In the genomic region with DNA sequence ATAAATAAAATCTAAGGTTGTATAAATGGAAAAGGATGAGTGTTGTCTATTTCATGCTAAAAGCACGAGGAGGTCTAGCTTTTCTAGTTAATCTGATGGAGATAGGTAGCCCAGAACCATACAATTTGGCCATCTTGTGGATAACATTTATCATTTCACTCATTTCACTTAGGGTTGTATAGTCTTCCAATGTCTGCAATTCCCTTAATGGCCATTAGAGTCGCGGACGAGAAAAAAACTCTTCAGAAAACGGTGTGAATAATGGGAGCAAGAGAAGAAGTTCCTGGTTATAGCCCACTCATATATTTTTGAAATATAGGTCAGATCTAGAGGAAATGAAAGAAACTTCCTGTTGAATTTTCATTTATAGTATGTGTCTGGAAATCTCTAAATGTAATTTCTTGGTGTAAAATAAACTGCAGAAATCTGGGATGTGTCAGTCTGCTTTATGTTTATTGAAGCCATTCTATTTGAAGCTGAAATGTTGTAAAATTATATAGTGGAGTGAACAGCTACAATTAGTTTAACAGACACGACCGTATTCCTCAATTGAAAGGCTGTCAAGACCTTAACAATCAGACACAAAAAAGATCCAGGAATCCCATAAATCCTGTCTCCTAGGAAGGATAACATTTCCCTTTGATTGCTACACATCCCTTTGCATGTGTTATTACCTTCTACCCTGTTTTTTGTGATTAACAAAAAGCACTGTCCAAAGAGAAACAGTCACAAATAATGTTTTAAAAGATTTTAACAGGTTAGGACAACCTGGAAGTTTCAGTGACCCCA, we compare ENCODE assay signal across 11 cellular contexts. TPM values are rescaled to one million over a fixed set of nuclear protein-coding genes. Genes with fewer than 3 reads are reported as not detected.
DNase-seq lines count a peak whose midpoint lies in the region; ATAC-seq and TF ChIP-seq lines count a peak whose summit lies in the region.
"Had no signal": no experiment of that assay in that cellular context is flagged by ENCODE, and none has a peak within 500 bp of the region (broad histone marks: within the 10 kb centered on the region; RNA-seq: fewer than 3 reads in every experiment).

No MANE protein-coding gene starts in this region.

- no peak overlapping the region for H2AFZ ChIP-seq in OCI-LY7 (ENCODE audit: low read length)

- peak; percentile 72 for TF ChIP-seq CTCF in OCI-LY7 (conservative IDR thresholded peaks at IDR 0.05; ENCODE audit: low read length)
- peak; percentile 68 for TF ChIP-seq CTCF in endodermal cell (conservative IDR thresholded peaks at IDR 0.05)
- TF ChIP-seq CTCF in progenitor cell of endocrine pancreas (IDR thresholded peaks at IDR 0.05; ENCODE audit: unreplicated experiment) = peak; percentile 45

- no peak overlapping the region for H3K4me2 ChIP-seq in OCI-LY7 (ENCODE audit: low read length)

- no peaks in the 10 kb centered on the region for H3K9me3 ChIP-seq in OCI-LY7 (ENCODE audit: low read length)
- no peaks in the 10 kb centered on the region for H3K9me3 ChIP-seq in endodermal cell (ENCODE audit: control insufficient read depth, low read length)
- H3K9me3 ChIP-seq: testis had no signal

- H3K36me3 ChIP-seq in OCI-LY7 (ENCODE audit: insufficient read depth, low read length) (no peaks in the 10 kb centered on the region), endodermal cell (ENCODE audit: control insufficient read depth, insufficient read depth, low read length) (no peaks in the 10 kb centered on the region)

- no peaks in the 10 kb centered on the region for H3K27me3 ChIP-seq in endodermal cell (ENCODE audit: control insufficient read depth, insufficient read depth, low read length, poor library complexity, severe bottlenecking)
- H3K27me3 ChIP-seq: testis had no signal

- H3K4me3 ChIP-seq in OCI-LY7 (ENCODE audit: low read depth, low read length, poor library complexity, severe bottlenecking) = no peak overlapping the region
- no peak overlapping the region for H3K4me3 ChIP-seq in endodermal cell (ENCODE audit: low read length)
- H3K4me3 ChIP-seq: testis had no signal

- H3K4me3 Mint-ChIP-seq in endodermal cell (no peak overlapping the region), progenitor cell of endocrine pancreas (ENCODE audit: low read depth) (no peak overlapping the region)

- H3K27me3 Mint-ChIP-seq in endodermal cell (ENCODE audit: insufficient read depth) = peaks cover 2% of the 10 kb centered on the region
- peaks cover 3% of the 10 kb centered on the region for H3K27me3 Mint-ChIP-seq in progenitor cell of endocrine pancreas

- ATAC-seq in GM18861 (IDR thresholded peaks at IDR 0.05; ENCODE audit: unreplicated experiment) = peak; percentile 45

- H3K27ac ChIP-seq in OCI-LY7 (ENCODE audit: low read depth, low read length, poor library complexity, severe bottlenecking) (no peak overlapping the region), endodermal cell (ENCODE audit: low read depth, low read length) (no peak overlapping the region), caudate nucleus (ENCODE audit: low read depth, low read length) (no peak overlapping the region)
- H3K27ac ChIP-seq: testis had no signal

- DNase-seq in OCI-LY7 (ENCODE audit: low spot score) (peak; percentile 41), endodermal cell (no peak), progenitor cell of endocrine pancreas (ENCODE audit: low spot score, unreplicated experiment) (no peak), posterior cingulate gyrus (no peak), caudate nucleus (lab: John Stamatoyannopoulos, UW) (no peak), COR-L47 (lab: John Stamatoyannopoulos, UW) (no peak)
- DNase-seq: kidney; NK-92 treated with Interleukin-12 subunit alpha and Interleukin-12 subunit beta, amount 100 ng/mL, for 24 hours; stimulated activated CD4-positive, alpha-beta T cell treated with anti-CD3 and anti-CD28 coated beads, Interleukin-12 subunit alpha, Interleukin-12 subunit beta, amount 100 ng/mL, for 4 hours; testis had no signal

- intact Hi-C loops in OCI-LY7 (cut with micrococcal nuclease; ENCODE audit: unreplicated experiment) (no loop called here), posterior cingulate gyrus (cut with DNase I) (no loop called here)

- BruUV-seq in OCI-LY7 (replicated peaks; lab: Mats Ljungman, UMichigan) = no TSS peak

- H3K9me2 ChIP-seq in OCI-LY7 (ENCODE audit: insufficient read depth, low read length) = no peaks in the 10 kb centered on the region

- H3K79me2 ChIP-seq in OCI-LY7 (ENCODE audit: insufficient read depth, low read depth, low read length) = no peaks in the 10 kb centered on the region

- 63 to 73% methylated on average over 6 to 7 of the region's 7 CpGs for WGBS in endodermal cell (ENCODE audit: insufficient coverage in 1 of 2, insufficient read length in 1 of 2), 2 experiments

- H3K9me3 Mint-ChIP-seq in endodermal cell (no peaks in the 10 kb centered on the region), progenitor cell of endocrine pancreas (ENCODE audit: low read depth) (no peaks in the 10 kb centered on the region)

- H3K4me1 ChIP-seq in OCI-LY7 (ENCODE audit: insufficient read depth, low read length, poor library complexity, severe bottlenecking) = no peaks in the 10 kb centered on the region
- H3K4me1 ChIP-seq in endodermal cell (ENCODE audit: control insufficient read depth, insufficient read depth, low read length) = peaks cover under 1% of the 10 kb centered on the region
- H3K4me1 ChIP-seq: testis had no signal

- H3K4me1 Mint-ChIP-seq in endodermal cell = peaks cover 14% of the 10 kb centered on the region
- H3K4me1 Mint-ChIP-seq in progenitor cell of endocrine pancreas (ENCODE audit: low read depth) = no peaks in the 10 kb centered on the region

- no peaks in the 10 kb centered on the region for H4K20me1 ChIP-seq in OCI-LY7 (ENCODE audit: insufficient read depth, low read length)

- no peak overlapping the region for H3K27ac Mint-ChIP-seq in endodermal cell
- H3K27ac Mint-ChIP-seq in progenitor cell of endocrine pancreas = no peak overlapping the region

- H3K36me3 Mint-ChIP-seq in endodermal cell (ENCODE audit: low read depth) (no peaks in the 10 kb centered on the region), progenitor cell of endocrine pancreas (ENCODE audit: insufficient read depth) (no peaks in the 10 kb centered on the region)

- CTCF ChIA-PET in OCI-LY7 (lab: Charles Lee; ENCODE audit: unreplicated experiment) = interaction anchor here (0.5 kb wide), 1 partner anchor 529 kb away, joined by 3 read pairs; no protein-coding TSS in a partner anchor

- POLR2A ChIA-PET in OCI-LY7 (lab: Charles Lee) = interaction anchor here (0.6 to 0.9 kb wide), 3 partner anchors 24 to 1325 kb away, joined by 3 to 4 read pairs (median 3); no protein-coding TSS in a partner anchor

- H3K9ac ChIP-seq in endodermal cell (ENCODE audit: extremely low read depth, low read length, poor library complexity, severe bottlenecking) = no peak overlapping the region

RNA-seq across cellular contexts. Expression of gene MGST2, which starts 47.7 kb away (rescaled TPM):
- total RNA-seq in OCI-LY7 (2014; rRNA removed; shearing (Covaris generic)) = 9.3 and 11.7 TPM in 2 replicates
- 4.7 and 7.6 TPM in 2 replicates for total RNA-seq in OCI-LY7 (2022)
- 100 to 1,000 TPM; 188 to 215 TPM for total RNA-seq in endodermal cell
- 53.2 TPM for polyA plus RNA-seq in endodermal cell (2013, experiment 1 of 2)
- 60.4 TPM for polyA plus RNA-seq in endodermal cell (2013, experiment 2 of 2)
- 62.5 and 66.1 TPM in 2 replicates for total RNA-seq in progenitor cell of endocrine pancreas
